Comparison of ENCODE assay signal across 8 cellular contexts in the genomic region with DNA sequence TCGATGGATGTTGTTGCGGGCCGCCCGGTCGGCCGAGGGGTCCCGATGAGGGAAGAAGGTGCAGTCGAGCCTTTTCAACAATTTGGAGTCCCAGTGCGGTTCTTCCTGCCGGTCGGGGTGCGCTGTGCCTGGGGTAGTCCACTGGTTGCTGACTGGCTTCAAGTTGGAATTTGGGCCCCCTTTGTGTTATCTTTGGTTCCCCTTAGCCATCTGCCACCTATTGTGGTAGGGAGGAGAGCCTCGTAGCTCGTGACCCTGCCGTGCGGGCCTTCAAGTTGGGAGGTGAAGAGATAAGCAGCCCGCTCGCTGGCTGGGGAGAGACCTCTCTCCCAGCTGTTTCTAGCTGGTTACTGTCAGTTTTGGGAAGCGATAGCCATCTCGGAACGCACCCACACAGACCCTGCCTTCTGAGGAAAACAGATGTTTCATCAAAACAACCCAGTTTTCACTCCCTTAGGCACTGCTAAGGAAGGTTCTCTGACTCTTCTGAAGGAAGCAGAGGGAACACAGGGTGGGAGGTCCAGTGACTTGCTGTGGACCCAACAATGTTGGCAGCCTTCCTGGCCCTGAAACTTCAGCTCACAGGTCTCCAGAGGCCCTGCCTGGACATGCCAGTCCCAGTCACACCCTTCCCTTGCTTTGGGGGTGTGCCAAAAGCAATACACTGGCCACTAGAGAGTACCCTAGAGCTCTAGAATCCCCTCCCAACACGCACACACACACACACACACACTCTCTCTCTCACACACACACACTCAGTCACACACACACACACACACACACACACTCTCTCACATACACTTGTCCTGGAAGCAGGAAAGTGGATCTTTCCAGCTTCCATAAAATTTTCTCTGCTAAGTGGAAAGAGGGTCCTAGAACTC. TPM values are rescaled to one million over a fixed set of nuclear protein-coding genes. Genes with fewer than 3 reads are reported as not detected.
DNase-seq lines count a peak whose midpoint lies in the region; ATAC-seq, FAIRE-seq and TF ChIP-seq lines count a peak whose summit lies in the region.

No MANE protein-coding gene starts in this region.

- H3K4me1 ChIP-seq in BLaER1 treated with 17β-estradiol and CSF1 and Interleukin-3, amounts not matched to agents 10 nM and 100 nM, result peaks cover 56 to 81% (median 74%) of the 10 kb centered on the region in 10 experiments
- H3K4me1 ChIP-seq in OCI-LY1 (ENCODE audit: insufficient read depth, low read length, severe bottlenecking) (peaks cover 73% of the 10 kb centered on the region), neutrophil (ENCODE audit: control insufficient read depth in 1 of 2, insufficient read depth in 1 of 2, low read depth in 1 of 2, low read length in 1 of 2) (peaks cover 71 to 79% of the 10 kb centered on the region in 2 experiments)

- peak overlapping the region; percentile 88 to 99 (median 98) for H3K4me2 ChIP-seq in BLaER1 treated with 17β-estradiol and CSF1 and Interleukin-3, amounts not matched to agents 10 nM and 100 nM
- H3K4me2 ChIP-seq in OCI-LY1 (ENCODE audit: low read length), result peak overlapping the region; percentile 86

- no peaks in the 10 kb centered on the region for H3K9me3 Mint-ChIP-seq in activated naive CD8-positive, alpha-beta T cell treated with anti-CD3 and anti-CD28 coated beads, Interleukin-2, amount 50 U/mL, for 24 hours

- peak overlapping the region; percentile 88 to 99 (median 98) for H3K4me3 ChIP-seq in BLaER1 treated with 17β-estradiol and CSF1 and Interleukin-3, amounts not matched to agents 10 nM and 100 nM
- H3K4me3 ChIP-seq in OCI-LY1 (ENCODE audit: low read depth, low read length, poor library complexity, severe bottlenecking) (peak overlapping the region; percentile 97), neutrophil (ENCODE audit: low read depth in 1 of 2, low read length in 1 of 2) (peak overlapping the region; percentile 91 to 99)

- H2AFZ ChIP-seq in OCI-LY1 (ENCODE audit: low read length), result no peak overlapping the region

- peak overlapping the region; percentile 97 for H3K4me3 Mint-ChIP-seq in activated naive CD8-positive, alpha-beta T cell treated with anti-CD3 and anti-CD28 coated beads, Interleukin-2, amount 50 U/mL, for 24 hours

- intact Hi-C loops in head of caudate nucleus (cut with DNase I), result no loop called here

- peaks cover 64% of the 10 kb centered on the region for H3K4me1 Mint-ChIP-seq in activated naive CD8-positive, alpha-beta T cell treated with anti-CD3 and anti-CD28 coated beads, Interleukin-2, amount 50 U/mL, for 24 hours

- H3K27ac Mint-ChIP-seq in activated naive CD8-positive, alpha-beta T cell treated with anti-CD3 and anti-CD28 coated beads, Interleukin-2, amount 50 U/mL, for 24 hours, result peak overlapping the region; percentile 87

- TF ChIP-seq POLR2A in GM12892 (IDR thresholded peaks at IDR 0.05; ENCODE audit: low read depth, low read length), result no peak

- peak; percentile 88 for DNase-seq in H4 (ENCODE audit: low spot score)
- no peak for DNase-seq in activated naive CD8-positive, alpha-beta T cell treated with anti-CD3 and anti-CD28 coated beads, Interleukin-2, amount 50 U/mL, for 24 hours
- DNase-seq in head of caudate nucleus, result peak in 40 of 42 donors; percentile 38 to 88 (median 74)
- DNase-seq in NCI-H524 treated with DMSO at 0.1 percent for 48 hours (lab: John Stamatoyannopoulos, UW), result no peak
- no peak for DNase-seq in GM12892 (ENCODE audit: insufficient read length)

- H3K9ac ChIP-seq in BLaER1 treated with 17β-estradiol and CSF1 and Interleukin-3, amounts not matched to agents 10 nM and 100 nM, result peak overlapping the region; percentile 97 to 100 (median 99)
- H3K9ac ChIP-seq in OCI-LY1 (ENCODE audit: low read length), result peak overlapping the region; percentile 99

- peak; percentile 16 for ATAC-seq in activated naive CD8-positive, alpha-beta T cell treated with anti-CD3 and anti-CD28 coated beads, Interleukin-2, amount 50 U/mL, for 24 hours

- H3K27ac ChIP-seq in BLaER1 treated with 17β-estradiol and CSF1 and Interleukin-3, amounts not matched to agents 10 nM and 100 nM, result peak overlapping the region; percentile 93 to 100 (median 97)
- peak overlapping the region; percentile 99 for H3K27ac ChIP-seq in OCI-LY1 (ENCODE audit: low read depth, low read length, poor library complexity, severe bottlenecking)
- peak overlapping the region; percentile 100 for H3K27ac ChIP-seq in neutrophil

- H3K9me2 ChIP-seq in OCI-LY1 (ENCODE audit: low read depth, low read length), result no peaks in the 10 kb centered on the region

- no peaks in the 10 kb centered on the region for H3K27me3 Mint-ChIP-seq in activated naive CD8-positive, alpha-beta T cell treated with anti-CD3 and anti-CD28 coated beads, Interleukin-2, amount 50 U/mL, for 24 hours

- TF ChIP-seq CTCF in OCI-LY1 (IDR thresholded peaks at IDR 0.05; ENCODE audit: low read length), result peak; percentile 4; the same call in 1 of the 2 replicates
- no peak for TF ChIP-seq CTCF in neutrophil (IDR thresholded peaks at IDR 0.05)

- no peak for FAIRE-seq in GM12892 (lab: Jason Lieb, UNC)

- H3K27me3 ChIP-seq in BLaER1 treated with 17β-estradiol and CSF1 and Interleukin-3, amounts not matched to agents 10 nM and 100 nM, result no peaks in the 10 kb centered on the region
- H3K27me3 ChIP-seq in OCI-LY1 (ENCODE audit: insufficient read depth, low read length), result no peaks in the 10 kb centered on the region
- no peaks in the 10 kb centered on the region for H3K27me3 ChIP-seq in neutrophil

- H3F3A ChIP-seq in OCI-LY1 (ENCODE audit: insufficient read depth, low read length), result peaks cover 44% of the 10 kb centered on the region

- peaks cover 0 to 4% (median 0%) of the 10 kb centered on the region in 11 experiments; a peak in 3 of 22 replicates for H3K9me3 ChIP-seq in BLaER1 treated with 17β-estradiol and CSF1 and Interleukin-3, amounts not matched to agents 10 nM and 100 nM (replicated peaks in 1 of 11)
- H3K9me3 ChIP-seq in OCI-LY1 (ENCODE audit: low read length) (no peaks in the 10 kb centered on the region), neutrophil (no peaks in the 10 kb centered on the region)

- H4K20me1 ChIP-seq in BLaER1 treated with 17β-estradiol and CSF1 and Interleukin-3, amounts not matched to agents 10 nM and 100 nM, result peaks cover 59 to 60% (median 60%) of the 10 kb centered on the region in 11 experiments
- H4K20me1 ChIP-seq in OCI-LY1 (ENCODE audit: insufficient read depth, low read length), result no peaks in the 10 kb centered on the region

- peaks cover 47 to 58% (median 53%) of the 10 kb centered on the region in 11 experiments for H3K36me3 ChIP-seq in BLaER1 treated with 17β-estradiol and CSF1 and Interleukin-3, amounts not matched to agents 10 nM and 100 nM
- peaks cover 52% of the 10 kb centered on the region for H3K36me3 ChIP-seq in OCI-LY1 (ENCODE audit: insufficient read depth, low read length)
- H3K36me3 ChIP-seq in neutrophil, result peaks cover 50% of the 10 kb centered on the region

- peaks cover 44% of the 10 kb centered on the region for H3K79me2 ChIP-seq in OCI-LY1 (ENCODE audit: insufficient read depth, low read length)

- H3K36me3 Mint-ChIP-seq in activated naive CD8-positive, alpha-beta T cell treated with anti-CD3 and anti-CD28 coated beads, Interleukin-2, amount 50 U/mL, for 24 hours (ENCODE audit: low read depth), result peaks cover 43% of the 10 kb centered on the region

RNA-seq across cellular contexts. Expression of gene BTG2, which starts 1.0 kb away (rescaled TPM):
- total RNA-seq in H4 (2014; rRNA removed; shearing (Covaris generic)), result 11.2 and 11.7 TPM in 2 replicates
- polyA plus RNA-seq in GM12892 (2012; ENCODE audit: missing spikeins), result 58.2 TPM

RNA-seq across cellular contexts. Expression of gene FMOD, which starts 44.6 kb away (rescaled TPM):
- 0.10 TPM in 1 of 2 replicates, not detected in the other for total RNA-seq in H4 (2014; rRNA removed; shearing (Covaris generic))
- polyA plus RNA-seq in GM12892 (2012; ENCODE audit: missing spikeins), result 0.13 TPM

Comparison
In these comparisons a context has a peak if more than half of its experiments do, and no peak if none do; other contexts are left out.
1. DNase-seq: peak in H4 (single experiment) and head of caudate nucleus (40 of 42); none in activated naive CD8-positive, alpha-beta T cell treated with anti-CD3 and anti-CD28 coated beads, Interleukin-2, amount 50 U/mL, for 24 hours (single experiment), NCI-H524 treated with DMSO at 0.1 percent for 48 hours (single experiment) and GM12892 (single experiment).
2. Peak in every context shown above with its lines, with median percentiles within 50 percentile points of each other: H3K27ac ChIP-seq and H3K4me3 ChIP-seq.